12 cellular contexts compared by ENCODE assay signal in the genomic region with DNA sequence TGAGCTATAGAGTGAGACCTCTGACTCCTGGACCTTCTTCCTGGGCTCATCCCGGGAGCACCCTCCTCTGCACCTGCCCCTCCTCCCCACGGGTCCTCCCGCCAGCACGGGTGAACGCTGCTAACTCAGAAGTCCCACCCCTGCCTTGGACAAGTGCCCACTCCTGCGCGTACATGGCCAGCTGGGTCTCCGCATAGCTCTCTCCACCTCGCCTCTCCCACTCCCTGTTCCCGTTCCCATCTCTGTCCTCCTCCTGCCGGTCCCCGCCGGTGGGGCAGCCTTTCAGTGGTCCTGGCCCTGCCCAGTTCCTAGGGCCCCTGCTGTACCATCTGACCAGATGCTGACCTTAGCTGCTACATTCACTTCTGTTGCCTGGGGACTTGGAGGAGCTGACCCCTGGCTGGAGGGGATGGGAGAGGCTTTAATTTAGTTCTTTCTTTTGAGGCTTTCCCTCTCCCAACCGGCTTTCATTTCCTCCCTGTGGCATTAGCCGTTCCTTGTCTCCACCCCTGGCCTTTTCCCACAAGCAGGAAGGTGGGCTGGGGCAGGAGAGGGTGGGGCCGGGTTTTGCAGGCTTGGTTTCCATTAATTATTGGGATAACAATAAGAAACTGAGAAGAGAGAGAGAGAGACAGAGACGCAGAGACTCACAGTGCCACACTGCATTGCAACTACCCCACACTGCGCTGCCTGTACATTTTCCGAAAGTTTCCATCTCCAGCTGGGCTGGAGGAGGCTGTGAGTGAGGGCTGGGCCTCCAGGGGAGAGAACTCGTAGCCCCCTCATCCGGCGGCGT.
DNase-seq lines count a peak whose midpoint lies in the region; ATAC-seq and TF ChIP-seq lines count a peak whose summit lies in the region.
"Had no signal": no experiment of that assay in that cellular context is flagged by ENCODE, and none has a peak within 500 bp of the region (broad histone marks: within the 10 kb centered on the region; RNA-seq: fewer than 3 reads in every experiment).

No MANE protein-coding gene starts in this region.

- H3K4me2 ChIP-seq in GM23338 = no peak overlapping the region
- no peak overlapping the region for H3K4me2 ChIP-seq in parathyroid adenoma (ENCODE audit: low read length)
- H3K4me2 ChIP-seq: KMS-11 had no signal

- no peaks in the 10 kb centered on the region for H3F3A ChIP-seq in GM23338 (replicated peaks; ENCODE audit: low read depth)

- peaks cover 0 to 12% (median 0%) of the 10 kb centered on the region in 12 donors for H3K9me3 ChIP-seq in heart left ventricle
- H3K9me3 ChIP-seq in parathyroid adenoma (ENCODE audit: control insufficient read depth, low read length) = no peaks in the 10 kb centered on the region

- peaks cover 8% of the 10 kb centered on the region for H3K4me1 Mint-ChIP-seq in GM23338
- no peaks in the 10 kb centered on the region for H3K4me1 Mint-ChIP-seq in activated T-helper 1 cell treated with anti-CD3 and anti-CD28 coated beads, Interleukin-12 subunit alpha, Interleukin-12 subunit beta, Interleukin-2, Interleukin-4 antibody, amounts not matched to agents 30 ng/mL and 10 ng/mL and 1 ng/mL, durations not matched to agents 14 hours and 24 hours and 36 hours (ENCODE audit: low read depth)

- H4K20me1 ChIP-seq in GM23338 (replicated peaks; ENCODE audit: insufficient read depth) = no peaks in the 10 kb centered on the region

- H3K27ac Mint-ChIP-seq in GM23338 = no peak overlapping the region
- no peak overlapping the region for H3K27ac Mint-ChIP-seq in activated T-helper 1 cell treated with anti-CD3 and anti-CD28 coated beads, Interleukin-12 subunit alpha, Interleukin-12 subunit beta, Interleukin-2, Interleukin-4 antibody, amounts not matched to agents 30 ng/mL and 10 ng/mL and 1 ng/mL, durations not matched to agents 14 hours and 24 hours and 36 hours

- H3K36me3 ChIP-seq in GM23338 (ENCODE audit: insufficient read depth) = no peaks in the 10 kb centered on the region
- no peaks in the 10 kb centered on the region for H3K36me3 ChIP-seq in heart left ventricle
- no peaks in the 10 kb centered on the region for H3K36me3 ChIP-seq in parathyroid adenoma (ENCODE audit: control insufficient read depth, insufficient read depth, low read length)

- H3K36me3 Mint-ChIP-seq in GM23338 (ENCODE audit: low read depth) = no peaks in the 10 kb centered on the region
- no peaks in the 10 kb centered on the region for H3K36me3 Mint-ChIP-seq in activated T-helper 1 cell treated with anti-CD3 and anti-CD28 coated beads, Interleukin-12 subunit alpha, Interleukin-12 subunit beta, Interleukin-2, Interleukin-4 antibody, amounts not matched to agents 30 ng/mL and 10 ng/mL and 1 ng/mL, durations not matched to agents 14 hours and 24 hours and 36 hours (ENCODE audit: low read depth)

- H2AFZ ChIP-seq in GM23338 (no peak overlapping the region), parathyroid adenoma (peak overlapping the region; percentile 22)

- H3K9me2 ChIP-seq in GM23338 (ENCODE audit: insufficient read depth) = peaks cover 5% of the 10 kb centered on the region; the same call in 1 of the 2 replicates

- H3K9ac ChIP-seq in parathyroid adenoma = no peak overlapping the region
- H3K9ac ChIP-seq: KMS-11 had no signal

- H3K79me2 ChIP-seq in GM23338 (replicated peaks; ENCODE audit: insufficient read depth) (no peaks in the 10 kb centered on the region), parathyroid adenoma (no peaks in the 10 kb centered on the region)

- no peaks in the 10 kb centered on the region for H3K9me3 Mint-ChIP-seq in GM23338
- no peaks in the 10 kb centered on the region for H3K9me3 Mint-ChIP-seq in activated T-helper 1 cell treated with anti-CD3 and anti-CD28 coated beads, Interleukin-12 subunit alpha, Interleukin-12 subunit beta, Interleukin-2, Interleukin-4 antibody, amounts not matched to agents 30 ng/mL and 10 ng/mL and 1 ng/mL, durations not matched to agents 14 hours and 24 hours and 36 hours

- 17 to 25% (median 20%) methylated on average over 23 of the region's 23 CpGs for WGBS in heart left ventricle, 4 donors

- no peak overlapping the region for H3K4me3 ChIP-seq in GM23338
- no peak overlapping the region for H3K4me3 ChIP-seq in astrocyte of the cerebellum (ENCODE audit: low read depth, low read length)
- H3K4me3 ChIP-seq in heart left ventricle = peak overlapping the region in 9 of 12 donors; percentile 6 to 36 (median 29)
- H3K4me3 ChIP-seq in parathyroid adenoma (ENCODE audit: low read depth, low read length) = no peak overlapping the region

- no peaks in the 10 kb centered on the region; the same call in 1 of the 2 replicates for H3K4me1 ChIP-seq in GM23338 (ENCODE audit: insufficient read depth)
- H3K4me1 ChIP-seq in heart left ventricle = peaks cover 0 to 25% (median 3%) of the 10 kb centered on the region in 12 donors
- no peaks in the 10 kb centered on the region for H3K4me1 ChIP-seq in parathyroid adenoma

- DNase-seq in GM23338 (ENCODE audit: low spot score) = no peak
- DNase-seq in astrocyte of the cerebellum (ENCODE audit: low read depth) = no peak
- peak; percentile 61 to 81 (median 73) for DNase-seq in heart left ventricle
- DNase-seq in Kasumi-1 (lab: John Stamatoyannopoulos, UW) = no peak
- no peak for DNase-seq in activated T-helper 1 cell treated with anti-CD3 and anti-CD28 coated beads, Interleukin-12 subunit alpha, Interleukin-12 subunit beta, Interleukin-2, Interleukin-4 antibody, amounts not matched to agents 30 ng/mL and 10 ng/mL and 1 ng/mL, durations not matched to agents 14 hours and 24 hours and 36 hours (ENCODE audit: low spot score)
- no peak for DNase-seq in NCI-H524 (lab: John Stamatoyannopoulos, UW)
- DNase-seq: islet precursor cell; stimulated activated naive CD4-positive, alpha-beta T cell had no signal

- H3K27me3 ChIP-seq in GM23338 (ENCODE audit: insufficient read depth) (no peaks in the 10 kb centered on the region), heart left ventricle (no peaks in the 10 kb centered on the region), parathyroid adenoma (ENCODE audit: control insufficient read depth, insufficient read depth, low read length) (no peaks in the 10 kb centered on the region)

- TF ChIP-seq POLR2A in heart left ventricle (IDR thresholded peaks at IDR 0.05) = no peak

- TF ChIP-seq CTCF in GM23338 (conservative IDR thresholded peaks at IDR 0.05; ENCODE audit: low read depth in 2 of 2) = no peak
- TF ChIP-seq CTCF in astrocyte of the cerebellum (IDR thresholded peaks at IDR 0.05; ENCODE audit: low read depth, low read length, missing control alignments) = peak; percentile 23
- TF ChIP-seq CTCF in heart left ventricle (IDR thresholded peaks at IDR 0.05) = peak in 5 of 12 donors; percentile 6 to 31 (median 13)
- no peak for TF ChIP-seq CTCF in parathyroid adenoma (IDR thresholded peaks at IDR 0.05)

- ATAC-seq in GM23338 (peak; percentile 40; the same call in 1 of the 3 replicates), heart left ventricle (peak; percentile 61 to 77 (median 72)), GM21423 (IDR thresholded peaks at IDR 0.05; ENCODE audit: unreplicated experiment) (no peak)

- intact Hi-C loops in heart left ventricle (cut with DNase I) = loop anchor here in 2 of 10 donors (5.0 kb wide), 2 partner anchors 76 to 86 kb away; no protein-coding TSS in a partner anchor
- intact Hi-C loops in activated T-helper 1 cell treated with anti-CD3 and anti-CD28 coated beads, Interleukin-12 subunit alpha, Interleukin-12 subunit beta, Interleukin-2, Interleukin-4 antibody, amounts not matched to agents 30 ng/mL and 10 ng/mL and 1 ng/mL, durations not matched to agents 14 hours and 24 hours and 36 hours (cut with micrococcal nuclease) = no loop called here

- H3K4me3 Mint-ChIP-seq in GM23338 = no peak overlapping the region
- H3K4me3 Mint-ChIP-seq in activated T-helper 1 cell treated with anti-CD3 and anti-CD28 coated beads, Interleukin-12 subunit alpha, Interleukin-12 subunit beta, Interleukin-2, Interleukin-4 antibody, amounts not matched to agents 30 ng/mL and 10 ng/mL and 1 ng/mL, durations not matched to agents 14 hours and 24 hours and 36 hours = no peak overlapping the region

- in situ Hi-C loops in astrocyte of the cerebellum (cut with HindIII; ENCODE audit: low sequenced_read_pairs) = no loop called here

- no peak overlapping the region for H3K27ac ChIP-seq in GM23338 (ENCODE audit: low read depth)
- H3K27ac ChIP-seq in heart left ventricle = peak overlapping the region in 11 of 12 donors; percentile 6 to 76 (median 47)
- no peak overlapping the region for H3K27ac ChIP-seq in parathyroid adenoma
- H3K27ac ChIP-seq: dorsolateral prefrontal cortex, KMS-11 had no signal

- peaks cover 12% of the 10 kb centered on the region for H3K27me3 Mint-ChIP-seq in GM23338 (ENCODE audit: insufficient read depth, low read depth, poor library complexity)
- no peaks in the 10 kb centered on the region for H3K27me3 Mint-ChIP-seq in activated T-helper 1 cell treated with anti-CD3 and anti-CD28 coated beads, Interleukin-12 subunit alpha, Interleukin-12 subunit beta, Interleukin-2, Interleukin-4 antibody, amounts not matched to agents 30 ng/mL and 10 ng/mL and 1 ng/mL, durations not matched to agents 14 hours and 24 hours and 36 hours (ENCODE audit: insufficient read depth)

TF ChIP-seq in GM23338, 12 proteins besides CTCF, POLR2A, EP300 and RAD21 (continues in another document):
- TF ChIP-seq REST (IDR thresholded peaks at IDR 0.05; ENCODE audit: unreplicated experiment) = no peak
- TF ChIP-seq CREB1 (CRISPR knock-in tag; IDR thresholded peaks at IDR 0.05; ENCODE audit: low read depth) = no peak

Comparison
In these comparisons a context has a peak if more than half of its experiments do, and no peak if none do; other contexts are left out.
1. DNase-seq: peak in heart left ventricle (5 of 5); none in GM23338 (single experiment), astrocyte of the cerebellum (single experiment), Kasumi-1 (0 of 2), activated T-helper 1 cell treated with anti-CD3 and anti-CD28 coated beads, Interleukin-12 subunit alpha, Interleukin-12 subunit beta, Interleukin-2, Interleukin-4 antibody, amounts not matched to agents 30 ng/mL and 10 ng/mL and 1 ng/mL, durations not matched to agents 14 hours and 24 hours and 36 hours (single experiment) and NCI-H524 (0 of 2).
2. H3K27ac ChIP-seq: peak in heart left ventricle (11 of 12); none in GM23338 (single experiment) and parathyroid adenoma (single experiment).
3. H3K4me3 ChIP-seq: peak in heart left ventricle (9 of 12); none in GM23338 (single experiment), astrocyte of the cerebellum (single experiment) and parathyroid adenoma (single experiment).